Comparison of ENCODE assay signal across 7 cellular contexts in genomic region chr3:48440590-48440958, GRCh38. TPM values are rescaled to one million over a fixed set of nuclear protein-coding genes. Genes with fewer than 3 reads are reported as not detected.
DNase-seq lines count a peak whose midpoint lies in the region; ATAC-seq and TF ChIP-seq lines count a peak whose summit lies in the region.

No MANE protein-coding gene starts in this region.

- no peaks in the 10 kb centered on the region for H3K9me2 ChIP-seq in PC-3 (replicated peaks; ENCODE audit: low read length)

- peaks cover 26% of the 10 kb centered on the region for H3K36me3 Mint-ChIP-seq in endodermal cell (ENCODE audit: low read depth)
- peaks cover 15% of the 10 kb centered on the region for H3K36me3 Mint-ChIP-seq in nephron (ENCODE audit: low read depth)

- H3K27me3 ChIP-seq in PC-3 (ENCODE audit: low read length) (no peaks in the 10 kb centered on the region), endodermal cell (ENCODE audit: control insufficient read depth, insufficient read depth, low read length, poor library complexity, severe bottlenecking) (no peaks in the 10 kb centered on the region)

- no peaks in the 10 kb centered on the region for H3K27me3 Mint-ChIP-seq in endodermal cell (ENCODE audit: insufficient read depth)
- no peaks in the 10 kb centered on the region for H3K27me3 Mint-ChIP-seq in nephron (ENCODE audit: low read depth)

- peaks cover 10% of the 10 kb centered on the region for H3F3A ChIP-seq in PC-3 (ENCODE audit: low read length, unreplicated experiment)

- peaks cover 16% of the 10 kb centered on the region for H3K36me3 ChIP-seq in PC-3 (ENCODE audit: low read depth, low read length)
- peaks cover 32% of the 10 kb centered on the region for H3K36me3 ChIP-seq in endodermal cell (ENCODE audit: control insufficient read depth, insufficient read depth, low read length)

- CTCF ChIA-PET in PC-3 (lab: Charles Lee): interaction anchor here (0.5 kb wide), 1 partner anchor 11 kb away, joined by 3 read pairs; no protein-coding TSS in a partner anchor

- ATAC-seq in GM21447 (IDR thresholded peaks at IDR 0.05; ENCODE audit: unreplicated experiment) (peak; percentile 8), PC-3 (peak; percentile 3), HG02798 (IDR thresholded peaks at IDR 0.05; ENCODE audit: poor library complexity, unreplicated experiment) (no peak)

- DNase-seq in PC-3 (no peak), endodermal cell (no peak), NCI-H2196 treated with DMSO at 0.1 percent for 48 hours (lab: John Stamatoyannopoulos, UW; ENCODE audit: unreplicated experiment) (no peak)
- no peak for DNase-seq in activated CD4-positive, alpha-beta T cell treated with anti-CD3 and anti-CD28 coated beads for 1 hour

- H3K9ac ChIP-seq in PC-3 (ENCODE audit: low read length) (peak overlapping the region; percentile 93), endodermal cell (ENCODE audit: extremely low read depth, low read length, poor library complexity, severe bottlenecking) (peak overlapping the region; percentile 90)

- peak overlapping the region; percentile 94 for H3K27ac Mint-ChIP-seq in endodermal cell
- H3K27ac Mint-ChIP-seq in nephron: peak overlapping the region; percentile 80 to 97 (median 94)

- H3K4me1 Mint-ChIP-seq in endodermal cell: peaks cover 6% of the 10 kb centered on the region
- H3K4me1 Mint-ChIP-seq in nephron: peaks cover 16% of the 10 kb centered on the region

- peaks cover 22% of the 10 kb centered on the region for H3K4me1 ChIP-seq in PC-3 (ENCODE audit: insufficient read depth, low read length)
- no peaks in the 10 kb centered on the region for H3K4me1 ChIP-seq in endodermal cell (ENCODE audit: control insufficient read depth, insufficient read depth, low read length)

- H3K4me2 ChIP-seq in PC-3 (ENCODE audit: low read length): peak overlapping the region; percentile 89

- peaks cover 44% of the 10 kb centered on the region for H3K79me2 ChIP-seq in PC-3 (ENCODE audit: low read length)

- TSS peak; percentile 68 for BruUV-seq in PC-3 (replicated peaks; lab: Mats Ljungman, UMichigan)

- H3K9me3 Mint-ChIP-seq in endodermal cell: no peaks in the 10 kb centered on the region
- H3K9me3 Mint-ChIP-seq in nephron: no peaks in the 10 kb centered on the region

- intact Hi-C loops in PC-3 (cut with micrococcal nuclease): no loop called here

- peak overlapping the region; percentile 98 for H3K4me3 Mint-ChIP-seq in endodermal cell
- H3K4me3 Mint-ChIP-seq in nephron: peak overlapping the region; percentile 89 to 92 (median 91)

- 1% methylated on average over 20 to 21 of the region's 21 CpGs for WGBS in endodermal cell (ENCODE audit: insufficient coverage in 1 of 2, insufficient read length in 1 of 2), 2 experiments

- H3K27ac ChIP-seq in PC-3 (ENCODE audit: low read length) (peak overlapping the region; percentile 56), endodermal cell (ENCODE audit: low read depth, low read length) (peak overlapping the region; percentile 22)

- peak overlapping the region; percentile 34 for H2AFZ ChIP-seq in PC-3 (ENCODE audit: low read length)

- POLR2A ChIA-PET in PC-3 (lab: Charles Lee; ENCODE audit: unreplicated experiment): interaction anchor here (0.5 to 0.6 kb wide), 3 partner anchors 12 to 1386 kb away, joined by 3 to 4 read pairs (median 4); no protein-coding TSS in a partner anchor

- TF ChIP-seq CTCF in PC-3 (conservative IDR thresholded peaks at IDR 0.05; ENCODE audit: low read depth, low read length) (no peak), endodermal cell (conservative IDR thresholded peaks at IDR 0.05) (no peak), nephron (IDR thresholded peaks at IDR 0.05; ENCODE audit: unreplicated experiment in 3 of 3) (no peak)

- peaks cover 7% of the 10 kb centered on the region for H4K20me1 ChIP-seq in PC-3 (ENCODE audit: low read length)

- H3K4me3 ChIP-seq in PC-3 (ENCODE audit: low read length): peak overlapping the region; percentile 99
- peak overlapping the region; percentile 97 for H3K4me3 ChIP-seq in endodermal cell (ENCODE audit: low read length)

- H3K9me3 ChIP-seq in PC-3 (ENCODE audit: low read length) (no peaks in the 10 kb centered on the region), endodermal cell (ENCODE audit: control insufficient read depth, low read length) (no peaks in the 10 kb centered on the region)

RNA-seq across cellular contexts. Expression of gene TMA7, which starts 0.5 kb away (rescaled TPM):
- total RNA-seq in PC-3 (2014; rRNA removed): 517 and 618 TPM in 2 replicates
- total RNA-seq in endodermal cell: 100 to 1,000 TPM; 290 to 326 TPM
- 420 TPM for polyA plus RNA-seq in endodermal cell (2013, experiment 1 of 2)
- 414 TPM for polyA plus RNA-seq in endodermal cell (2013, experiment 2 of 2)

RNA-seq across cellular contexts. Expression of gene CCDC51, which starts 0.7 kb away (rescaled TPM):
- 27.8 and 30.9 TPM in 2 replicates for total RNA-seq in PC-3 (2014; rRNA removed)
- total RNA-seq in endodermal cell: 10 to 100 TPM; 14.5 to 14.6 TPM
- polyA plus RNA-seq in endodermal cell (2013, experiment 1 of 2): 15.2 TPM
- polyA plus RNA-seq in endodermal cell (2013, experiment 2 of 2): 14.4 TPM

RNA-seq across cellular contexts. Expression of gene ATRIP, which starts 6.0 kb away (rescaled TPM):
- total RNA-seq in PC-3 (2014; rRNA removed) (13.9 and 16.1 TPM in 2 replicates), endodermal cell (10 to 100 TPM; 11.7 to 16.1 TPM)
- polyA plus RNA-seq in endodermal cell (2013, experiment 1 of 2): 11.6 TPM
- 15.2 TPM for polyA plus RNA-seq in endodermal cell (2013, experiment 2 of 2)

RNA-seq across cellular contexts. Expression of gene PLXNB1, which starts 10.7 kb away (rescaled TPM):
- total RNA-seq in PC-3 (2014; rRNA removed) (31.8 and 35.4 TPM in 2 replicates), endodermal cell (100 to 1,000 TPM; 175 to 216 TPM)
- 165 TPM for polyA plus RNA-seq in endodermal cell (2013, experiment 1 of 2)
- 157 TPM for polyA plus RNA-seq in endodermal cell (2013, experiment 2 of 2)
